16 cellular contexts compared by ENCODE assay signal in genomic region chr10:133167693-133168616, GRCh38. TPM values are rescaled to one million over a fixed set of nuclear protein-coding genes. Genes with fewer than 3 reads are reported as not detected.
"Had no signal": no experiment of that assay in that cellular context is flagged by ENCODE, and none has a peak within 500 bp of the region (broad histone marks: within the 10 kb centered on the region; RNA-seq: fewer than 3 reads in every experiment).

No MANE protein-coding gene starts in this region.

- H3K4me3 Mint-ChIP-seq: activated naive CD8-positive, alpha-beta T cell treated with anti-CD3 and anti-CD28 coated beads, Interleukin-2, amount 10 ng/mL, durations not matched to agents 7 days and 5 days; activated T-helper 1 cell treated with anti-CD3 and anti-CD28 coated beads, Interleukin-12 subunit alpha, Interleukin-12 subunit beta, Interleukin-2, Interleukin-4 antibody, amounts not matched to agents 30 ng/mL and 10 ng/mL and 1 ng/mL, durations not matched to agents 14 hours and 24 hours and 36 hours; brain; central memory CD8-positive, alpha-beta T cell; immature natural killer cell; nephron; stimulated activated naive CD8-positive, alpha-beta T cell treated with anti-CD3 and anti-CD28 coated beads, Interleukin-15, Interleukin-2, amounts not matched to agents 100 ng/mL and 50 ng/mL, for 24 hours had no signal

- H3K27me3 ChIP-seq: right atrium auricular region, upper lobe of left lung had no signal

- H3K27ac ChIP-seq: gastrocnemius medialis, prostate gland, right atrium auricular region, skin epidermis, upper lobe of left lung had no signal

- H3K4me1 Mint-ChIP-seq: activated naive CD8-positive, alpha-beta T cell treated with anti-CD3 and anti-CD28 coated beads, Interleukin-2, amount 10 ng/mL, durations not matched to agents 7 days and 5 days; immature natural killer cell had no signal

- DNase-seq: activated CD4-positive, CD25-positive, alpha-beta regulatory T cell treated with anti-CD3 and anti-CD28 coated beads, Interleukin-2, amount 50 U/mL, for 72 hours; activated naive CD8-positive, alpha-beta T cell treated with anti-CD3 and anti-CD28 coated beads, Interleukin-2, amount 10 ng/mL, durations not matched to agents 7 days and 5 days; cortex of kidney; gastrocnemius medialis; immature natural killer cell; occipital lobe had no signal

- H3K4me1 ChIP-seq: gastrocnemius medialis, prostate gland, right atrium auricular region, upper lobe of left lung had no signal

- H3K27ac Mint-ChIP-seq: activated naive CD8-positive, alpha-beta T cell treated with anti-CD3 and anti-CD28 coated beads, Interleukin-2, amount 10 ng/mL, durations not matched to agents 7 days and 5 days; activated T-helper 1 cell treated with anti-CD3 and anti-CD28 coated beads, Interleukin-12 subunit alpha, Interleukin-12 subunit beta, Interleukin-2, Interleukin-4 antibody, amounts not matched to agents 30 ng/mL and 10 ng/mL and 1 ng/mL, durations not matched to agents 14 hours and 24 hours and 36 hours; brain; immature natural killer cell; nephron; stimulated activated naive CD8-positive, alpha-beta T cell treated with anti-CD3 and anti-CD28 coated beads, Interleukin-15, Interleukin-2, amounts not matched to agents 100 ng/mL and 50 ng/mL, for 24 hours had no signal

- H3K4me3 ChIP-seq: gastrocnemius medialis, prostate gland, right atrium auricular region, skin epidermis, upper lobe of left lung had no signal

- ATAC-seq: esophagus mucosa, gastrocnemius medialis had no signal

- H3K36me3 ChIP-seq: gastrocnemius medialis, prostate gland, right atrium auricular region, upper lobe of left lung had no signal

- H3K9me3 Mint-ChIP-seq: activated naive CD8-positive, alpha-beta T cell treated with anti-CD3 and anti-CD28 coated beads, Interleukin-2, amount 10 ng/mL, durations not matched to agents 7 days and 5 days; activated T-helper 1 cell treated with anti-CD3 and anti-CD28 coated beads, Interleukin-12 subunit alpha, Interleukin-12 subunit beta, Interleukin-2, Interleukin-4 antibody, amounts not matched to agents 30 ng/mL and 10 ng/mL and 1 ng/mL, durations not matched to agents 14 hours and 24 hours and 36 hours; central memory CD8-positive, alpha-beta T cell; stimulated activated naive CD8-positive, alpha-beta T cell treated with anti-CD3 and anti-CD28 coated beads, Interleukin-15, Interleukin-2, amounts not matched to agents 100 ng/mL and 50 ng/mL, for 24 hours had no signal

- H3K9me3 ChIP-seq: gastrocnemius medialis, prostate gland, right atrium auricular region, upper lobe of left lung had no signal

- H3K36me3 Mint-ChIP-seq: activated naive CD8-positive, alpha-beta T cell treated with anti-CD3 and anti-CD28 coated beads, Interleukin-2, amount 10 ng/mL, durations not matched to agents 7 days and 5 days; immature natural killer cell had no signal

RNA-seq across cellular contexts. Expression of gene KNDC1, which starts 7.9 kb away (rescaled TPM):
- polyA plus RNA-seq: immature natural killer cell had no signal
